ENCODE assay signal across 28 cellular contexts in genomic region chr9:87739546-87739945, GRCh38.
"Had no signal": no experiment of that assay in that cellular context is flagged by ENCODE, and none has a peak within 500 bp of the region (broad histone marks: within the 10 kb centered on the region; RNA-seq: fewer than 3 reads in every experiment).

No MANE protein-coding gene starts in this region.

- DNase-seq: colonic mucosa; cortex of kidney; dermis blood vessel endothelial cell; dorsolateral prefrontal cortex; effector CD4-positive, alpha-beta T cell; effector CD8-positive, alpha-beta T cell; effector memory CD4-positive, alpha-beta T cell; effector memory CD8-positive, alpha-beta T cell; endodermal cell; erythroblast; esophagus squamous epithelium; foreskin keratinocyte; foreskin melanocyte; gastrocnemius medialis; glutamatergic neuron; head of caudate nucleus; heart left ventricle; heart right ventricle had no signal

- H3K4me3 ChIP-seq: colonic mucosa, coronary artery, dorsolateral prefrontal cortex, esophagus muscularis mucosa, esophagus squamous epithelium, gastrocnemius medialis, gastroesophageal sphincter, heart left ventricle, heart right ventricle had no signal

- H3K27ac Mint-ChIP-seq: dendritic cell treated with granulocyte-macrophage colony-stimulating factor and Interleukin-4, amounts not matched to agents 40 ng/mL and 50 ng/mL, for 4 days; effector memory CD8-positive, alpha-beta T cell; endodermal cell had no signal

- H3K27ac ChIP-seq: colonic mucosa, coronary artery, dorsolateral prefrontal cortex, epithelial cell of prostate, esophagus muscularis mucosa, esophagus squamous epithelium, foreskin keratinocyte, gastrocnemius medialis, gastroesophageal sphincter, heart left ventricle, heart right ventricle had no signal

- H3K4me1 Mint-ChIP-seq: endodermal cell had no signal

- H3K36me3 ChIP-seq: colonic mucosa, esophagus muscularis mucosa, esophagus squamous epithelium, gastrocnemius medialis, gastroesophageal sphincter, heart left ventricle, heart right ventricle had no signal

- H3K4me3 Mint-ChIP-seq: dendritic cell treated with granulocyte-macrophage colony-stimulating factor and Interleukin-4, amounts not matched to agents 40 ng/mL and 50 ng/mL, for 4 days; effector memory CD8-positive, alpha-beta T cell; endodermal cell had no signal

- ATAC-seq: effector memory CD8-positive, alpha-beta T cell; esophagus mucosa; foreskin keratinocyte; gastrocnemius medialis; gastroesophageal sphincter; heart left ventricle; heart right ventricle had no signal

- H3K9me3 ChIP-seq: colonic mucosa, gastrocnemius medialis had no signal

- H3K27me3 ChIP-seq: colonic mucosa, dorsolateral prefrontal cortex, foreskin keratinocyte had no signal

- H3K4me1 ChIP-seq: colonic mucosa, esophagus muscularis mucosa, esophagus squamous epithelium, foreskin keratinocyte, gastrocnemius medialis, gastroesophageal sphincter, heart left ventricle, heart right ventricle had no signal

- FAIRE-seq: colon, endometrium, endothelial cell of umbilical vein, frontal cortex had no signal
